In the genomic region with DNA sequence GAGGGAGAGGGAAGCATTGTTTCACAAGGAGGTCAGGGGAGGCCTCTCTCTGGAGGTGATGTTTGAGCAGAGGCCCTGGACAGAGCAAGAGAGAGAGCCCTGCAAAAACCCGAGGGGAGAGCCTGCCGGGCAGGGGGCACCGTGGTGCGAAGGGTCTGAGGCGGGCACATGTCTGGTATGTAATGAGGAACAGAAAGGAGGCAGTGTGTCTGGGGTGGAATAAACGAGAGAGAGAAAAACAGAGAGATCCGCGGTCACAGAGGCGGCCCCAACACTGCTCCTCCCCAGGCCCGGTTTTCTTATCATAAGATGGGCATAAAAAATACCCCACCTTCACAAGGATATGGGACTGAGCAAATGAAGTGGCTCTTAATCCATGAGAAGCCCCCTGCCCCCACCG, we compare ENCODE assay signal across 19 cellular contexts.
A peak's percentile ranks its signal among the peaks of the same experiment; 100 is the strongest.
DNase-seq lines count a peak whose midpoint lies in the region; ATAC-seq lines count a peak whose summit lies in the region.
"Had no signal": no experiment of that assay in that cellular context is flagged by ENCODE, and none has a peak within 500 bp of the region (broad histone marks: within the 10 kb centered on the region; RNA-seq: fewer than 3 reads in every experiment).

No MANE protein-coding gene starts in this region.

- CTCF ChIA-PET in CD4-positive, alpha-beta memory T cell (lab: Charles Lee; ENCODE audit: partially characterized antibody) = no interaction called here

- peaks cover 53% of the 10 kb centered on the region for H3K4me1 ChIP-seq in CD4-positive, alpha-beta memory T cell (ENCODE audit: insufficient read depth, low read length)
- no peaks in the 10 kb centered on the region for H3K4me1 ChIP-seq in SJCRH30
- H3K4me1 ChIP-seq: pancreas had no signal

- no peak overlapping the region for H3K27ac ChIP-seq in CD4-positive, alpha-beta memory T cell (ENCODE audit: low read depth, low read length)
- H3K27ac ChIP-seq in SJCRH30 = no peak overlapping the region
- H3K27ac ChIP-seq: heart left ventricle, pancreas had no signal

- H3K27me3 Mint-ChIP-seq in CD4-positive, alpha-beta memory T cell = no peaks in the 10 kb centered on the region
- H3K27me3 Mint-ChIP-seq in T-helper 17 cell = no peaks in the 10 kb centered on the region
- no peaks in the 10 kb centered on the region for H3K27me3 Mint-ChIP-seq in dendritic cell treated with granulocyte-macrophage colony-stimulating factor and Interleukin-4, amounts not matched to agents 40 ng/mL and 50 ng/mL, for 4 days

- H3K4me3 Mint-ChIP-seq in CD4-positive, alpha-beta memory T cell = no peak overlapping the region
- peak overlapping the region; percentile 49 for H3K4me3 Mint-ChIP-seq in T-helper 17 cell
- no peak overlapping the region for H3K4me3 Mint-ChIP-seq in dendritic cell treated with granulocyte-macrophage colony-stimulating factor and Interleukin-4, amounts not matched to agents 40 ng/mL and 50 ng/mL, for 4 days
- H3K4me3 Mint-ChIP-seq: activated naive CD4-positive, alpha-beta T cell treated with anti-CD3 and anti-CD28 coated beads for 36 hours; T-helper 1 cell treated with Interleukin-12 subunit alpha and Interleukin-12 subunit beta and Interleukin-4 antibody, amounts not matched to agents 30 μg/mL and 1 μg/mL, for 36 hours had no signal

- no peaks in the 10 kb centered on the region for H3K27me3 ChIP-seq in CD4-positive, alpha-beta memory T cell (ENCODE audit: insufficient read depth, low read length)
- H3K27me3 ChIP-seq in SJCRH30 = no peaks in the 10 kb centered on the region
- H3K27me3 ChIP-seq: heart left ventricle, pancreas had no signal

- no peak for DNase-seq in CD4-positive, alpha-beta memory T cell
- DNase-seq in T-helper 17 cell (no peak), sciatic nerve (ENCODE audit: low spot score) (peak; percentile 34), RPMI8226 (no peak), SJCRH30 (no peak)
- no peak for DNase-seq in effector CD8-positive, alpha-beta T cell (lab: John Stamatoyannopoulos, UW)
- DNase-seq: activated CD4-positive, CD25-positive, alpha-beta regulatory T cell; activated CD8-positive, alpha-beta memory T cell treated with anti-CD3 and anti-CD28 coated beads, Interleukin-2, amount 50 U/mL, for 48 hours; activated naive CD4-positive, alpha-beta T cell treated with anti-CD3 and anti-CD28 coated beads for 36 hours; DMS 273 treated with DMSO at 0.1 percent for 48 hours; heart left ventricle; NCI-H2029; NCI-H524; SHP77 treated with DMSO at 0.1 percent for 48 hours; stimulated activated CD4-positive, alpha-beta T cell treated with anti-CD3 and anti-CD28 coated beads, Interleukin-2, amount 100 ng/mL, for 24 hours had no signal

- POLR2A ChIA-PET in CD4-positive, alpha-beta memory T cell (lab: Charles Lee; ENCODE audit: partially characterized antibody) = no interaction called here

- H3K9me3 ChIP-seq in CD4-positive, alpha-beta memory T cell (ENCODE audit: control insufficient read depth in 1 of 2, low read length in 2 of 2) = no peaks in the 10 kb centered on the region
- H3K9me3 ChIP-seq in T-helper 17 cell (ENCODE audit: control insufficient read depth, low read length, poor library complexity, severe bottlenecking) (no peaks in the 10 kb centered on the region), SJCRH30 (replicated peaks) (no peaks in the 10 kb centered on the region)
- H3K9me3 ChIP-seq: heart left ventricle, pancreas had no signal

- no peak overlapping the region for H3K4me3 ChIP-seq in CD4-positive, alpha-beta memory T cell (ENCODE audit: low read length in 2 of 2)
- H3K4me3 ChIP-seq in SJCRH30 = no peak overlapping the region
- H3K4me3 ChIP-seq: heart left ventricle, pancreas had no signal

- H3K4me1 Mint-ChIP-seq in CD4-positive, alpha-beta memory T cell = peaks cover 37 to 82% (median 63%) of the 10 kb centered on the region in 4 donors
- H3K4me1 Mint-ChIP-seq in T-helper 17 cell = peaks cover 53% of the 10 kb centered on the region
- H3K4me1 Mint-ChIP-seq in dendritic cell treated with granulocyte-macrophage colony-stimulating factor and Interleukin-4, amounts not matched to agents 40 ng/mL and 50 ng/mL, for 4 days (ENCODE audit: low read depth) = peaks cover 78% of the 10 kb centered on the region

- H3K27ac Mint-ChIP-seq in CD4-positive, alpha-beta memory T cell = peak overlapping the region in 5 of 7 donors; percentile 29 to 86 (median 77)
- peak overlapping the region; percentile 56 for H3K27ac Mint-ChIP-seq in T-helper 17 cell
- H3K27ac Mint-ChIP-seq in dendritic cell treated with granulocyte-macrophage colony-stimulating factor and Interleukin-4, amounts not matched to agents 40 ng/mL and 50 ng/mL, for 4 days = peak overlapping the region; percentile 0
- H3K27ac Mint-ChIP-seq: activated naive CD4-positive, alpha-beta T cell treated with anti-CD3 and anti-CD28 coated beads for 36 hours had no signal

- H3K36me3 ChIP-seq in CD4-positive, alpha-beta memory T cell (ENCODE audit: insufficient read depth, low read length) = peaks cover 24% of the 10 kb centered on the region
- peaks cover 10% of the 10 kb centered on the region for H3K36me3 ChIP-seq in SJCRH30
- H3K36me3 ChIP-seq: pancreas had no signal

- intact Hi-C loops in CD4-positive, alpha-beta memory T cell (cut with micrococcal nuclease) = no loop called here
- intact Hi-C loops in dendritic cell treated with granulocyte-macrophage colony-stimulating factor and Interleukin-4, amounts not matched to agents 40 ng/mL and 50 ng/mL, for 4 days (cut with micrococcal nuclease) = no loop called here
- intact Hi-C loops in sciatic nerve (cut with DNase I) = no loop called here

- peaks cover 35 to 69% of the 10 kb centered on the region in 2 donors for H3K36me3 Mint-ChIP-seq in CD4-positive, alpha-beta memory T cell
- H3K36me3 Mint-ChIP-seq in T-helper 17 cell (ENCODE audit: low read depth) = peaks cover 6% of the 10 kb centered on the region
- H3K36me3 Mint-ChIP-seq in dendritic cell treated with granulocyte-macrophage colony-stimulating factor and Interleukin-4, amounts not matched to agents 40 ng/mL and 50 ng/mL, for 4 days (ENCODE audit: low read depth) = peaks cover 76% of the 10 kb centered on the region

- peaks cover 0 to 3% (median 0%) of the 10 kb centered on the region in 8 donors for H3K9me3 Mint-ChIP-seq in CD4-positive, alpha-beta memory T cell
- no peaks in the 10 kb centered on the region for H3K9me3 Mint-ChIP-seq in dendritic cell treated with granulocyte-macrophage colony-stimulating factor and Interleukin-4, amounts not matched to agents 40 ng/mL and 50 ng/mL, for 4 days
- H3K9me3 Mint-ChIP-seq: activated naive CD4-positive, alpha-beta T cell treated with anti-CD3 and anti-CD28 coated beads for 36 hours; T-helper 1 cell treated with Interleukin-12 subunit alpha and Interleukin-12 subunit beta and Interleukin-4 antibody, amounts not matched to agents 30 μg/mL and 1 μg/mL, for 36 hours had no signal

- ATAC-seq in T-helper 17 cell = no peak
- no peak for ATAC-seq in sciatic nerve
- no peak for ATAC-seq in GM21717 (IDR thresholded peaks at IDR 0.05; ENCODE audit: unreplicated experiment)
- ATAC-seq: heart left ventricle, pancreas had no signal

Comparison
In these comparisons a context has a peak if more than half of its experiments do, and no peak if none do; other contexts are left out.
1. H3K27ac Mint-ChIP-seq: peak in every context shown above with its lines; median percentile 77 in CD4-positive, alpha-beta memory T cell; 56 in T-helper 17 cell; 0 in dendritic cell treated with granulocyte-macrophage colony-stimulating factor and Interleukin-4, amounts not matched to agents 40 ng/mL and 50 ng/mL, for 4 days.